Comparison of ENCODE assay signal across 1 cellular context in the genomic region with DNA sequence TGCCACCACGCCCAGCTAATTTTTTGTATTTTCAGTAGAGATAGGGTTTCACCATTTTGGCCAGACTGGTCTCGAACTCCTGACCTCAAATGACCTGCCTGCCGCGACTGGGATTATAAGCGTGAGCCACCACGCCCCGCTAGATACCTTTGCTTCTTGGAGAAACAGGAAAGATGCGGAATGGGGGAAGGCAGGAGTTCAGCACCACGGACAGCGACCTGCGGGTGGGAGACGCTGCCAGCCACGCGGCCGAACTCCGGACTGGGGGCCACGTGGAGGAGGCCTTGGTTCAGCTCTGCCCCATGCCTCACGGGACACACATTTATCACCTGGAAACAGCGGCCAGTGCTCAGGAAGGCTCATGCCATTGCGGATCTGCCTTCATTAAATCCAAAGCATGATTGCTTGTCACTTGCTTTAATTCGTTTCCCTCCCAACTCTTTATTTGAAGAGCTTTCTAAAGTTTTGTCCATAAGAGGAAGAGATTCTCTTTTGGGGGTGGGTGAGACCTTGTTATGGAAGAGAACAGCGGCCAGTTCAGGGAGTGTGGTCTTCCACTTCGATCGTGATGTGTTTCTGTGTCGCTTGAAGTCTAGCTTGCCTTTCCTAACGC.
TF ChIP-seq lines count a peak whose summit lies in the region.

No MANE protein-coding gene starts in this region.

TF ChIP-seq in WTC11, 78 proteins besides CTCF, POLR2A, EP300 and RAD21 (continued from another document and continues in another):
- TF ChIP-seq, protein P1, sequence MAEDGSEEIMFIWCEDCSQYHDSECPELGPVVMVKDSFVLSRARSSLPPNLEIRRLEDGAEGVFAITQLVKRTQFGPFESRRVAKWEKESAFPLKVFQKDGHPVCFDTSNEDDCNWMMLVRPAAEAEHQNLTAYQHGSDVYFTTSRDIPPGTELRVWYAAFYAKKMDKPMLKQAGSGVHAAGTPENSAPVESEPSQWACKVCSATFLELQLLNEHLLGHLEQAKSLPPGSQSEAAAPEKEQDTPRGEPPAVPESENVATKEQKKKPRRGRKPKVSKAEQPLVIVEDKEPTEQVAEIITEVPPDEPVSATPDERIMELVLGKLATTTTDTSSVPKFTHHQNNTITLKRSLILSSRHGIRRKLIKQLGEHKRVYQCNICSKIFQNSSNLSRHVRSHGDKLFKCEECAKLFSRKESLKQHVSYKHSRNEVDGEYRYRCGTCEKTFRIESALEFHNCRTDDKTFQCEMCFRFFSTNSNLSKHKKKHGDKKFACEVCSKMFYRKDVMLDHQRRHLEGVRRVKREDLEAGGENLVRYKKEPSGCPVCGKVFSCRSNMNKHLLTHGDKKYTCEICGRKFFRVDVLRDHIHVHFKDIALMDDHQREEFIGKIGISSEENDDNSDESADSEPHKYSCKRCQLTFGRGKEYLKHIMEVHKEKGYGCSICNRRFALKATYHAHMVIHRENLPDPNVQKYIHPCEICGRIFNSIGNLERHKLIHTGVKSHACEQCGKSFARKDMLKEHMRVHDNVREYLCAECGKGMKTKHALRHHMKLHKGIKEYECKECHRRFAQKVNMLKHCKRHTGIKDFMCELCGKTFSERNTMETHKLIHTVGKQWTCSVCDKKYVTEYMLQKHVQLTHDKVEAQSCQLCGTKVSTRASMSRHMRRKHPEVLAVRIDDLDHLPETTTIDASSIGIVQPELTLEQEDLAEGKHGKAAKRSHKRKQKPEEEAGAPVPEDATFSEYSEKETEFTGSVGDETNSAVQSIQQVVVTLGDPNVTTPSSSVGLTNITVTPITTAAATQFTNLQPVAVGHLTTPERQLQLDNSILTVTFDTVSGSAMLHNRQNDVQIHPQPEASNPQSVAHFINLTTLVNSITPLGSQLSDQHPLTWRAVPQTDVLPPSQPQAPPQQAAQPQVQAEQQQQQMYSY (CRISPR knock-in tag; IDR thresholded peaks at IDR 0.05): peak; percentile 43; the same call in 1 of the 2 replicates
- TF ChIP-seq NFYB (CRISPR knock-in tag; conservative IDR thresholded peaks at IDR 0.05; ENCODE audit: low read depth) (peak; percentile 53), EMX1 (CRISPR knock-in tag; IDR thresholded peaks at IDR 0.05) (no peak), ZNF396 (CRISPR knock-in tag; IDR thresholded peaks at IDR 0.05; ENCODE audit: borderline replicate concordance) (no peak), IRF2 (CRISPR knock-in tag; IDR thresholded peaks at IDR 0.05; ENCODE audit: borderline replicate concordance, low read depth) (peak; percentile 86; the same call in 1 of the 2 replicates), GRHL2 (CRISPR knock-in tag; IDR thresholded peaks at IDR 0.05; ENCODE audit: insufficient replicate concordance, severe bottlenecking) (no peak), TEAD1 (CRISPR knock-in tag; IDR thresholded peaks at IDR 0.05) (peak; percentile 99), MXD4 (CRISPR knock-in tag; IDR thresholded peaks at IDR 0.05; ENCODE audit: borderline replicate concordance) (no peak), ZNF121 (CRISPR knock-in tag; IDR thresholded peaks at IDR 0.05) (peak; percentile 57; the same call in 1 of the 2 replicates), NFATC4 (CRISPR knock-in tag; IDR thresholded peaks at IDR 0.05) (no peak), ZBTB21 (CRISPR knock-in tag; IDR thresholded peaks at IDR 0.05; ENCODE audit: borderline replicate concordance) (peak; percentile 91), JAZF1 (CRISPR knock-in tag; IDR thresholded peaks at IDR 0.05) (no peak), RELA (CRISPR knock-in tag; IDR thresholded peaks at IDR 0.05; ENCODE audit: borderline replicate concordance) (peak; percentile 92), ZNF138 (CRISPR knock-in tag; conservative IDR thresholded peaks at IDR 0.05) (peak; percentile 72; the same call in 1 of the 2 replicates), JUN (CRISPR knock-in tag; IDR thresholded peaks at IDR 0.05) (peak; percentile 98), ZNF219 (CRISPR knock-in tag; IDR thresholded peaks at IDR 0.05; ENCODE audit: borderline replicate concordance) (peak; percentile 96; the same call in 1 of the 2 replicates), ZNF263 (CRISPR knock-in tag; IDR thresholded peaks at IDR 0.05; ENCODE audit: low read depth) (peak; percentile 55; the same call in 1 of the 2 replicates), NR2C2 (CRISPR knock-in tag; IDR thresholded peaks at IDR 0.05) (peak; percentile 62), CBFB (CRISPR knock-in tag; IDR thresholded peaks at IDR 0.05; ENCODE audit: low read depth) (0 out of 2 replicates have a peak, but pooled peaks have one; percentile 71), RORB (CRISPR knock-in tag; IDR thresholded peaks at IDR 0.05) (no peak)
- TF ChIP-seq, protein P2, sequence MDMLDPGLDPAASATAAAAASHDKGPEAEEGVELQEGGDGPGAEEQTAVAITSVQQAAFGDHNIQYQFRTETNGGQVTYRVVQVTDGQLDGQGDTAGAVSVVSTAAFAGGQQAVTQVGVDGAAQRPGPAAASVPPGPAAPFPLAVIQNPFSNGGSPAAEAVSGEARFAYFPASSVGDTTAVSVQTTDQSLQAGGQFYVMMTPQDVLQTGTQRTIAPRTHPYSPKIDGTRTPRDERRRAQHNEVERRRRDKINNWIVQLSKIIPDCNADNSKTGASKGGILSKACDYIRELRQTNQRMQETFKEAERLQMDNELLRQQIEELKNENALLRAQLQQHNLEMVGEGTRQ (CRISPR knock-in tag; IDR thresholded peaks at IDR 0.05): peak; percentile 64
- TF ChIP-seq, protein P3, sequence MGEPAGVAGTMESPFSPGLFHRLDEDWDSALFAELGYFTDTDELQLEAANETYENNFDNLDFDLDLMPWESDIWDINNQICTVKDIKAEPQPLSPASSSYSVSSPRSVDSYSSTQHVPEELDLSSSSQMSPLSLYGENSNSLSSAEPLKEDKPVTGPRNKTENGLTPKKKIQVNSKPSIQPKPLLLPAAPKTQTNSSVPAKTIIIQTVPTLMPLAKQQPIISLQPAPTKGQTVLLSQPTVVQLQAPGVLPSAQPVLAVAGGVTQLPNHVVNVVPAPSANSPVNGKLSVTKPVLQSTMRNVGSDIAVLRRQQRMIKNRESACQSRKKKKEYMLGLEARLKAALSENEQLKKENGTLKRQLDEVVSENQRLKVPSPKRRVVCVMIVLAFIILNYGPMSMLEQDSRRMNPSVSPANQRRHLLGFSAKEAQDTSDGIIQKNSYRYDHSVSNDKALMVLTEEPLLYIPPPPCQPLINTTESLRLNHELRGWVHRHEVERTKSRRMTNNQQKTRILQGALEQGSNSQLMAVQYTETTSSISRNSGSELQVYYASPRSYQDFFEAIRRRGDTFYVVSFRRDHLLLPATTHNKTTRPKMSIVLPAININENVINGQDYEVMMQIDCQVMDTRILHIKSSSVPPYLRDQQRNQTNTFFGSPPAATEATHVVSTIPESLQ (CRISPR knock-in tag; IDR thresholded peaks at IDR 0.05): no peak
- TF ChIP-seq, protein P4, sequence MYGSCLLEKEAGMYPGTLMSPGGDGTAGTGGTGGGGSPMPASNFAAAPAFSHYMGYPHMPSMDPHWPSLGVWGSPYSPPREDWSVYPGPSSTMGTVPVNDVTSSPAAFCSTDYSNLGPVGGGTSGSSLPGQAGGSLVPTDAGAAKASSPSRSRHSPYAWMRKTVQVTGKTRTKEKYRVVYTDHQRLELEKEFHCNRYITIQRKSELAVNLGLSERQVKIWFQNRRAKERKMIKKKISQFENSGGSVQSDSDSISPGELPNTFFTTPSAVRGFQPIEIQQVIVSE (CRISPR knock-in tag; IDR thresholded peaks at IDR 0.05; ENCODE audit: borderline replicate concordance): no peak
- TF ChIP-seq, protein P5, sequence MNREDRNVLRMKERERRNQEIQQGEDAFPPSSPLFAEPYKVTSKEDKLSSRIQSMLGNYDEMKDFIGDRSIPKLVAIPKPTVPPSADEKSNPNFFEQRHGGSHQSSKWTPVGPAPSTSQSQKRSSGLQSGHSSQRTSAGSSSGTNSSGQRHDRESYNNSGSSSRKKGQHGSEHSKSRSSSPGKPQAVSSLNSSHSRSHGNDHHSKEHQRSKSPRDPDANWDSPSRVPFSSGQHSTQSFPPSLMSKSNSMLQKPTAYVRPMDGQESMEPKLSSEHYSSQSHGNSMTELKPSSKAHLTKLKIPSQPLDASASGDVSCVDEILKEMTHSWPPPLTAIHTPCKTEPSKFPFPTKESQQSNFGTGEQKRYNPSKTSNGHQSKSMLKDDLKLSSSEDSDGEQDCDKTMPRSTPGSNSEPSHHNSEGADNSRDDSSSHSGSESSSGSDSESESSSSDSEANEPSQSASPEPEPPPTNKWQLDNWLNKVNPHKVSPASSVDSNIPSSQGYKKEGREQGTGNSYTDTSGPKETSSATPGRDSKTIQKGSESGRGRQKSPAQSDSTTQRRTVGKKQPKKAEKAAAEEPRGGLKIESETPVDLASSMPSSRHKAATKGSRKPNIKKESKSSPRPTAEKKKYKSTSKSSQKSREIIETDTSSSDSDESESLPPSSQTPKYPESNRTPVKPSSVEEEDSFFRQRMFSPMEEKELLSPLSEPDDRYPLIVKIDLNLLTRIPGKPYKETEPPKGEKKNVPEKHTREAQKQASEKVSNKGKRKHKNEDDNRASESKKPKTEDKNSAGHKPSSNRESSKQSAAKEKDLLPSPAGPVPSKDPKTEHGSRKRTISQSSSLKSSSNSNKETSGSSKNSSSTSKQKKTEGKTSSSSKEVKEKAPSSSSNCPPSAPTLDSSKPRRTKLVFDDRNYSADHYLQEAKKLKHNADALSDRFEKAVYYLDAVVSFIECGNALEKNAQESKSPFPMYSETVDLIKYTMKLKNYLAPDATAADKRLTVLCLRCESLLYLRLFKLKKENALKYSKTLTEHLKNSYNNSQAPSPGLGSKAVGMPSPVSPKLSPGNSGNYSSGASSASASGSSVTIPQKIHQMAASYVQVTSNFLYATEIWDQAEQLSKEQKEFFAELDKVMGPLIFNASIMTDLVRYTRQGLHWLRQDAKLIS (CRISPR knock-in tag; IDR thresholded peaks at IDR 0.05; ENCODE audit: borderline replicate concordance): no peak
- TF ChIP-seq, protein P6, sequence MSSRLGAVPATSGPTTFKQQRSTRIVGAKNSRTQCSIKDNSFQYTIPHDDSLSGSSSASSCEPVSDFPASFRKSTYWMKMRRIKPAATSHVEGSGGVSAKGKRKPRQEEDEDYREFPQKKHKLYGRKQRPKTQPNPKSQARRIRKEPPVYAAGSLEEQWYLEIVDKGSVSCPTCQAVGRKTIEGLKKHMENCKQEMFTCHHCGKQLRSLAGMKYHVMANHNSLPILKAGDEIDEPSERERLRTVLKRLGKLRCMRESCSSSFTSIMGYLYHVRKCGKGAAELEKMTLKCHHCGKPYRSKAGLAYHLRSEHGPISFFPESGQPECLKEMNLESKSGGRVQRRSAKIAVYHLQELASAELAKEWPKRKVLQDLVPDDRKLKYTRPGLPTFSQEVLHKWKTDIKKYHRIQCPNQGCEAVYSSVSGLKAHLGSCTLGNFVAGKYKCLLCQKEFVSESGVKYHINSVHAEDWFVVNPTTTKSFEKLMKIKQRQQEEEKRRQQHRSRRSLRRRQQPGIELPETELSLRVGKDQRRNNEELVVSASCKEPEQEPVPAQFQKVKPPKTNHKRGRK (CRISPR knock-in tag; IDR thresholded peaks at IDR 0.05; ENCODE audit: borderline replicate concordance): peak; percentile 88; the same call in 1 of the 2 replicates
- TF ChIP-seq, protein P7, sequence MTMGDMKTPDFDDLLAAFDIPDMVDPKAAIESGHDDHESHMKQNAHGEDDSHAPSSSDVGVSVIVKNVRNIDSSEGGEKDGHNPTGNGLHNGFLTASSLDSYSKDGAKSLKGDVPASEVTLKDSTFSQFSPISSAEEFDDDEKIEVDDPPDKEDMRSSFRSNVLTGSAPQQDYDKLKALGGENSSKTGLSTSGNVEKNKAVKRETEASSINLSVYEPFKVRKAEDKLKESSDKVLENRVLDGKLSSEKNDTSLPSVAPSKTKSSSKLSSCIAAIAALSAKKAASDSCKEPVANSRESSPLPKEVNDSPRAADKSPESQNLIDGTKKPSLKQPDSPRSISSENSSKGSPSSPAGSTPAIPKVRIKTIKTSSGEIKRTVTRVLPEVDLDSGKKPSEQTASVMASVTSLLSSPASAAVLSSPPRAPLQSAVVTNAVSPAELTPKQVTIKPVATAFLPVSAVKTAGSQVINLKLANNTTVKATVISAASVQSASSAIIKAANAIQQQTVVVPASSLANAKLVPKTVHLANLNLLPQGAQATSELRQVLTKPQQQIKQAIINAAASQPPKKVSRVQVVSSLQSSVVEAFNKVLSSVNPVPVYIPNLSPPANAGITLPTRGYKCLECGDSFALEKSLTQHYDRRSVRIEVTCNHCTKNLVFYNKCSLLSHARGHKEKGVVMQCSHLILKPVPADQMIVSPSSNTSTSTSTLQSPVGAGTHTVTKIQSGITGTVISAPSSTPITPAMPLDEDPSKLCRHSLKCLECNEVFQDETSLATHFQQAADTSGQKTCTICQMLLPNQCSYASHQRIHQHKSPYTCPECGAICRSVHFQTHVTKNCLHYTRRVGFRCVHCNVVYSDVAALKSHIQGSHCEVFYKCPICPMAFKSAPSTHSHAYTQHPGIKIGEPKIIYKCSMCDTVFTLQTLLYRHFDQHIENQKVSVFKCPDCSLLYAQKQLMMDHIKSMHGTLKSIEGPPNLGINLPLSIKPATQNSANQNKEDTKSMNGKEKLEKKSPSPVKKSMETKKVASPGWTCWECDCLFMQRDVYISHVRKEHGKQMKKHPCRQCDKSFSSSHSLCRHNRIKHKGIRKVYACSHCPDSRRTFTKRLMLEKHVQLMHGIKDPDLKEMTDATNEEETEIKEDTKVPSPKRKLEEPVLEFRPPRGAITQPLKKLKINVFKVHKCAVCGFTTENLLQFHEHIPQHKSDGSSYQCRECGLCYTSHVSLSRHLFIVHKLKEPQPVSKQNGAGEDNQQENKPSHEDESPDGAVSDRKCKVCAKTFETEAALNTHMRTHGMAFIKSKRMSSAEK (CRISPR knock-in tag; IDR thresholded peaks at IDR 0.05; ENCODE audit: borderline replicate concordance): no peak
- TF ChIP-seq, protein P8, sequence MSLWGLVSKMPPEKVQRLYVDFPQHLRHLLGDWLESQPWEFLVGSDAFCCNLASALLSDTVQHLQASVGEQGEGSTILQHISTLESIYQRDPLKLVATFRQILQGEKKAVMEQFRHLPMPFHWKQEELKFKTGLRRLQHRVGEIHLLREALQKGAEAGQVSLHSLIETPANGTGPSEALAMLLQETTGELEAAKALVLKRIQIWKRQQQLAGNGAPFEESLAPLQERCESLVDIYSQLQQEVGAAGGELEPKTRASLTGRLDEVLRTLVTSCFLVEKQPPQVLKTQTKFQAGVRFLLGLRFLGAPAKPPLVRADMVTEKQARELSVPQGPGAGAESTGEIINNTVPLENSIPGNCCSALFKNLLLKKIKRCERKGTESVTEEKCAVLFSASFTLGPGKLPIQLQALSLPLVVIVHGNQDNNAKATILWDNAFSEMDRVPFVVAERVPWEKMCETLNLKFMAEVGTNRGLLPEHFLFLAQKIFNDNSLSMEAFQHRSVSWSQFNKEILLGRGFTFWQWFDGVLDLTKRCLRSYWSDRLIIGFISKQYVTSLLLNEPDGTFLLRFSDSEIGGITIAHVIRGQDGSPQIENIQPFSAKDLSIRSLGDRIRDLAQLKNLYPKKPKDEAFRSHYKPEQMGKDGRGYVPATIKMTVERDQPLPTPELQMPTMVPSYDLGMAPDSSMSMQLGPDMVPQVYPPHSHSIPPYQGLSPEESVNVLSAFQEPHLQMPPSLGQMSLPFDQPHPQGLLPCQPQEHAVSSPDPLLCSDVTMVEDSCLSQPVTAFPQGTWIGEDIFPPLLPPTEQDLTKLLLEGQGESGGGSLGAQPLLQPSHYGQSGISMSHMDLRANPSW (CRISPR knock-in tag; conservative IDR thresholded peaks at IDR 0.05; ENCODE audit: low read depth): no peak
- TF ChIP-seq, protein P9, sequence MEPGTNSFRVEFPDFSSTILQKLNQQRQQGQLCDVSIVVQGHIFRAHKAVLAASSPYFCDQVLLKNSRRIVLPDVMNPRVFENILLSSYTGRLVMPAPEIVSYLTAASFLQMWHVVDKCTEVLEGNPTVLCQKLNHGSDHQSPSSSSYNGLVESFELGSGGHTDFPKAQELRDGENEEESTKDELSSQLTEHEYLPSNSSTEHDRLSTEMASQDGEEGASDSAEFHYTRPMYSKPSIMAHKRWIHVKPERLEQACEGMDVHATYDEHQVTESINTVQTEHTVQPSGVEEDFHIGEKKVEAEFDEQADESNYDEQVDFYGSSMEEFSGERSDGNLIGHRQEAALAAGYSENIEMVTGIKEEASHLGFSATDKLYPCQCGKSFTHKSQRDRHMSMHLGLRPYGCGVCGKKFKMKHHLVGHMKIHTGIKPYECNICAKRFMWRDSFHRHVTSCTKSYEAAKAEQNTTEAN (CRISPR knock-in tag; IDR thresholded peaks at IDR 0.05): peak; percentile 96
